8 cellular contexts compared by ENCODE assay signal in genomic region chr4:139099366-139099982, GRCh38.
DNase-seq lines count a peak whose midpoint lies in the region; ATAC-seq and TF ChIP-seq lines count a peak whose summit lies in the region.

No MANE protein-coding gene starts in this region.

- CTCF ChIA-PET in activated CD4-positive, alpha-beta T cell treated with anti-CD3 and anti-CD28 coated beads for 36 hours (lab: Charles Lee), result interaction anchor here (0.6 to 4.3 kb wide), 19 partner anchors 11 to 422 kb away, joined by 3 to 28 read pairs (median 3); no protein-coding TSS in a partner anchor

- H3K9me3 ChIP-seq in colonic mucosa (no peaks in the 10 kb centered on the region), right lobe of liver (no peaks in the 10 kb centered on the region)

- POLR2A ChIA-PET in activated CD4-positive, alpha-beta T cell treated with anti-CD3 and anti-CD28 coated beads for 36 hours (lab: Charles Lee), result interaction anchor here (0.5 kb wide), 1 partner anchor 134 kb away, joined by 3 read pairs; no protein-coding TSS in a partner anchor

- TF ChIP-seq CTCF in AG10803 (conservative IDR thresholded peaks at IDR 0.05; ENCODE audit: low read length) (peak; percentile 97), colonic mucosa (IDR thresholded peaks at IDR 0.05) (peak; percentile 84), right lobe of liver (IDR thresholded peaks at IDR 0.05) (peak; percentile 83 to 89 (median 86))

- no peaks in the 10 kb centered on the region for H3K9me3 Mint-ChIP-seq in activated CD4-positive, alpha-beta T cell treated with anti-CD3 and anti-CD28 coated beads for 36 hours (ENCODE audit: low read depth)

- DNase-seq in AG10803 (ENCODE audit: low read depth) (peak; percentile 81), NCI-H510A (lab: John Stamatoyannopoulos, UW) (peak; percentile 44), colonic mucosa (peak; percentile 72), right lobe of liver (peak in 2 of 3 donors; percentile 52 to 74)
- peak; percentile 84 for DNase-seq in activated CD4-positive, alpha-beta T cell treated with anti-CD3 and anti-CD28 coated beads for 36 hours
- peak; percentile 64 for DNase-seq in stimulated activated CD8-positive, alpha-beta memory T cell treated with anti-CD3 and anti-CD28 coated beads, Interleukin-12 subunit alpha, Interleukin-12 subunit beta, amount 100 ng/mL, for 1 hour (ENCODE audit: low read depth)

- H3K4me1 Mint-ChIP-seq in activated CD4-positive, alpha-beta T cell treated with anti-CD3 and anti-CD28 coated beads for 36 hours, result peaks cover 2% of the 10 kb centered on the region

- intact Hi-C loops in activated CD4-positive, alpha-beta T cell treated with anti-CD3 and anti-CD28 coated beads for 36 hours (cut with DNase I, micrococcal nuclease), result loop anchor here (1.0 to 2.0 kb wide), 6 partner anchors 69 to 552 kb away; partner anchors contain the start of gene ELF2 (in 1 of the 2)
- intact Hi-C loops in colonic mucosa (cut with DNase I) (no loop called here), right lobe of liver (cut with DNase I) (loop anchor here in 1 of 2 donors (10.0 kb wide), 1 partner anchor 195 kb away; no protein-coding TSS in a partner anchor)

- no peak for TF ChIP-seq POLR2A in right lobe of liver (IDR thresholded peaks at IDR 0.05)

- H3K9ac ChIP-seq in colonic mucosa (ENCODE audit: low read depth in 2 of 2, low read length in 2 of 2), result no peak overlapping the region

- H3K4me3 ChIP-seq in AG10803 (ENCODE audit: low read length) (no peak overlapping the region), colonic mucosa (no peak overlapping the region), right lobe of liver (no peak overlapping the region)

- WGBS in right lobe of liver (ENCODE audit: insufficient coverage, low coverage, low lambda C conversion rate, missing lambda C conversion rate), result 5% methylated on average over 2 of the region's 2 CpGs

- no peak overlapping the region for H3K4me3 Mint-ChIP-seq in activated CD4-positive, alpha-beta T cell treated with anti-CD3 and anti-CD28 coated beads for 36 hours

- H3K27me3 Mint-ChIP-seq in activated CD4-positive, alpha-beta T cell treated with anti-CD3 and anti-CD28 coated beads for 36 hours, result no peaks in the 10 kb centered on the region

- no peak overlapping the region for H3K27ac ChIP-seq in colonic mucosa
- H3K27ac ChIP-seq in right lobe of liver, result no peak overlapping the region

- no peak overlapping the region for H3K27ac Mint-ChIP-seq in activated CD4-positive, alpha-beta T cell treated with anti-CD3 and anti-CD28 coated beads for 36 hours

- no peaks in the 10 kb centered on the region for H3K36me3 ChIP-seq in colonic mucosa
- H3K36me3 ChIP-seq in right lobe of liver, result no peaks in the 10 kb centered on the region

- H3K4me1 ChIP-seq in colonic mucosa (no peaks in the 10 kb centered on the region), right lobe of liver (no peaks in the 10 kb centered on the region)

- ATAC-seq in GM18870 (IDR thresholded peaks at IDR 0.05; ENCODE audit: unreplicated experiment) (peak; percentile 89), HG03432 (IDR thresholded peaks at IDR 0.05; ENCODE audit: unreplicated experiment) (peak; percentile 90), right lobe of liver (peak; percentile 94 to 99 (median 98))
- ATAC-seq in activated CD4-positive, alpha-beta T cell treated with anti-CD3 and anti-CD28 coated beads for 36 hours, result peak; percentile 66

- no peaks in the 10 kb centered on the region for H3K36me3 Mint-ChIP-seq in activated CD4-positive, alpha-beta T cell treated with anti-CD3 and anti-CD28 coated beads for 36 hours (ENCODE audit: low read depth)

- H3K27me3 ChIP-seq in colonic mucosa (no peaks in the 10 kb centered on the region), right lobe of liver (no peaks in the 10 kb centered on the region)
